Comparison of ENCODE assay signal across 17 cellular contexts in the genomic region with DNA sequence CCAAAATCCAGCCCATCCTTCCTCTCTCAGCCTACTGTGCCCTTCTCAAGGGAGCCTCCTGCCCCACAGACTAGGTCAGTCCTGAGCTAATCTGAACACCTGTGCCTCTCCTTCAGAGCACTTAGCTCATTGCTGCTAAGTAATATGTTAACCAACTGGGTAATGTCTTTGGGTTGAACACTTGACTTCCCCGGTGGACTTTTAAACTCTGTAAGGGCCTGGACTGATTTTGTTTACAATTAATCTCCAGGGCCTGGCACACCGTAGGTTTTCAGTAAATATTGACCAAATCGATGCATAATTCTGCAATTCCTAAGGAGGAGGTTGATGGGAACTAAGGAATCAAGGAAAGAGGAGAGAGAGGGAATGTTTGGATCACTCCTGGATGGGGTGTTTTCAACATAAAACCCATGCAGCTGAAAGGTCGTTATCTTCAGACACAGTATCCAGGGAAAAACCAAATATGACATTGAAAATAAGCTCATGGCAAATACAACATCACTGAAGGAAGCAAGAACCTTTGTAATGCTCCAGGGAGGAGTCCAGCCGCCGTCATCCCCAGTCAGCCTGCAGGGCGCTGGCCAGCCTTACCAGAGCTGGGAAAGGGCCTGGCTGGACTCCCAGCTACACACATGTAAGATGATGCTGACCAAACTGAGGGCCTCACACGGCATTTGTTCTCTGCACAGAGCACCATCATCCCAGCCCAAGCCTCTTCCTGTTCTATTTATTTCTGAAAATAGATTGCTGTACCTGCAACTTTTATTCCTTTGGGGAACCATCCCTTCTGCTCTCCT.
DNase-seq lines count a peak whose midpoint lies in the region; ATAC-seq and TF ChIP-seq lines count a peak whose summit lies in the region.
"Had no signal": no experiment of that assay in that cellular context is flagged by ENCODE, and none has a peak within 500 bp of the region (broad histone marks: within the 10 kb centered on the region; RNA-seq: fewer than 3 reads in every experiment).

No MANE protein-coding gene starts in this region.

- no peak overlapping the region for H3K27ac ChIP-seq in heart left ventricle
- H3K27ac ChIP-seq: PC-9, uterus had no signal

- ATAC-seq in heart left ventricle, result peak; percentile 76 to 91 (median 87)
- no peak for ATAC-seq in GM19035 (IDR thresholded peaks at IDR 0.05; ENCODE audit: unreplicated experiment)
- no peak for ATAC-seq in activated T-cell treated with anti-CD3 and anti-CD28 coated beads, Interleukin-2, amount 50 U/mL, for 72 hours (replicated peaks in 1 of 2)
- ATAC-seq: stimulated activated memory B cell treated with anti-CD40 and anti-IgM and Interleukin-4, amounts not matched to agents 10 μg/mL and 1 μg/mL and 100 μg/mL, for 72 hours had no signal

- WGBS in heart left ventricle, 4 donors, result 49 to 59% (median 50%) methylated on average over 8 of the region's 8 CpGs

- H3K4me1 Mint-ChIP-seq in HFFc6 (ENCODE audit: low read depth), result no peaks in the 10 kb centered on the region
- H3K4me1 Mint-ChIP-seq in activated T-cell treated with anti-CD3 and anti-CD28 coated beads, Interleukin-2, amount 50 U/mL, for 72 hours (ENCODE audit: low read depth), result peaks cover 4% of the 10 kb centered on the region
- H3K4me1 Mint-ChIP-seq: stimulated activated memory B cell treated with anti-CD40 and anti-IgM and Interleukin-4, amounts not matched to agents 10 μg/mL and 1 μg/mL and 100 μg/mL, for 72 hours had no signal

- TF ChIP-seq POLR2A in heart left ventricle (IDR thresholded peaks at IDR 0.05) (no peak), erythroblast (IDR thresholded peaks at IDR 0.05; ENCODE audit: low read length) (no peak)

- in situ Hi-C loops in astrocyte of the cerebellum (cut with HindIII; ENCODE audit: low sequenced_read_pairs), result no loop called here

- TF ChIP-seq CTCF in HFFc6 (IDR thresholded peaks at IDR 0.05), result no peak
- TF ChIP-seq CTCF in astrocyte of the cerebellum (IDR thresholded peaks at IDR 0.05; ENCODE audit: low read depth, low read length, missing control alignments), result no peak
- no peak for TF ChIP-seq CTCF in heart left ventricle (IDR thresholded peaks at IDR 0.05)

- peaks cover 0 to 3% (median 0%) of the 10 kb centered on the region in 9 donors for H3K27me3 ChIP-seq in heart left ventricle
- H3K27me3 ChIP-seq: uterus had no signal

- no peaks in the 10 kb centered on the region for H3K4me1 ChIP-seq in heart left ventricle
- H3K4me1 ChIP-seq: uterus had no signal

- no peak overlapping the region for H3K4me3 Mint-ChIP-seq in HFFc6
- no peak overlapping the region for H3K4me3 Mint-ChIP-seq in activated T-cell treated with anti-CD3 and anti-CD28 coated beads, Interleukin-2, amount 50 U/mL, for 72 hours
- H3K4me3 Mint-ChIP-seq: activated naive CD8-positive, alpha-beta T cell; stimulated activated memory B cell treated with anti-CD40 and anti-IgM and Interleukin-4, amounts not matched to agents 10 μg/mL and 1 μg/mL and 100 μg/mL, for 72 hours had no signal

- no peaks in the 10 kb centered on the region for H3K36me3 Mint-ChIP-seq in HFFc6 (ENCODE audit: low read depth)
- H3K36me3 Mint-ChIP-seq in activated T-cell treated with anti-CD3 and anti-CD28 coated beads, Interleukin-2, amount 50 U/mL, for 72 hours (ENCODE audit: insufficient read depth in 2 of 2), result no peaks in the 10 kb centered on the region
- H3K36me3 Mint-ChIP-seq: activated naive CD8-positive, alpha-beta T cell; stimulated activated memory B cell treated with anti-CD40 and anti-IgM and Interleukin-4, amounts not matched to agents 10 μg/mL and 1 μg/mL and 100 μg/mL, for 72 hours had no signal

- H3K27ac Mint-ChIP-seq in HFFc6, result no peak overlapping the region
- no peak overlapping the region for H3K27ac Mint-ChIP-seq in activated T-cell treated with anti-CD3 and anti-CD28 coated beads, Interleukin-2, amount 50 U/mL, for 72 hours
- H3K27ac Mint-ChIP-seq: activated naive CD8-positive, alpha-beta T cell; stimulated activated memory B cell treated with anti-CD40 and anti-IgM and Interleukin-4, amounts not matched to agents 10 μg/mL and 1 μg/mL and 100 μg/mL, for 72 hours had no signal

- intact Hi-C loops in heart left ventricle (cut with DNase I), result no loop called here
- intact Hi-C loops in posterior vena cava (cut with DNase I), result loop anchor here in 1 of 2 donors (5.0 kb wide), 1 partner anchor 70 kb away; no protein-coding TSS in a partner anchor

- H3K36me3 ChIP-seq in heart left ventricle, result no peaks in the 10 kb centered on the region
- H3K36me3 ChIP-seq: uterus had no signal

- no peaks in the 10 kb centered on the region for H3K9me3 Mint-ChIP-seq in HFFc6
- no peaks in the 10 kb centered on the region for H3K9me3 Mint-ChIP-seq in activated T-cell treated with anti-CD3 and anti-CD28 coated beads, Interleukin-2, amount 50 U/mL, for 72 hours
- H3K9me3 Mint-ChIP-seq: stimulated activated memory B cell treated with anti-CD40 and anti-IgM and Interleukin-4, amounts not matched to agents 10 μg/mL and 1 μg/mL and 100 μg/mL, for 72 hours had no signal

- peaks cover 37% of the 10 kb centered on the region for H3K27me3 Mint-ChIP-seq in HFFc6 (ENCODE audit: insufficient read depth)
- peaks cover 25% of the 10 kb centered on the region for H3K27me3 Mint-ChIP-seq in activated T-cell treated with anti-CD3 and anti-CD28 coated beads, Interleukin-2, amount 50 U/mL, for 72 hours (ENCODE audit: low read depth)

- peak; percentile 17 for DNase-seq in HFFc6
- DNase-seq in astrocyte of the cerebellum (ENCODE audit: low read depth), result peak; percentile 12
- DNase-seq in heart left ventricle, result peak; percentile 33 to 78 (median 69)
- peak; percentile 92 for DNase-seq in posterior vena cava (ENCODE audit: low spot score)
- DNase-seq in amniotic stem cell (lab: John Stamatoyannopoulos, UW), result no peak
- DNase-seq in erythroblast (lab: John Stamatoyannopoulos, UW), result no peak
- no peak for DNase-seq in activated T-cell treated with anti-CD3 and anti-CD28 coated beads, Interleukin-2, amount 50 U/mL, for 72 hours
- DNase-seq: activated CD4-positive, CD25-positive, alpha-beta regulatory T cell treated with anti-CD3 and anti-CD28 coated beads, Interleukin-2, amount 50 U/mL, for 72 hours; activated CD8-positive, alpha-beta memory T cell treated with anti-CD3 and anti-CD28 coated beads, Interleukin-2, amount 50 U/mL, for 48 hours; cortex of kidney; foreskin melanocyte; islet precursor cell; PC-9; uterus had no signal

- H3K9me3 ChIP-seq in heart left ventricle, result no peaks in the 10 kb centered on the region
- H3K9me3 ChIP-seq: uterus had no signal

- H3K4me3 ChIP-seq in astrocyte of the cerebellum (ENCODE audit: low read depth, low read length), result no peak overlapping the region
- H3K4me3 ChIP-seq in heart left ventricle, result no peak overlapping the region
- H3K4me3 ChIP-seq: PC-9, uterus had no signal

Comparison
In these comparisons a context has a peak if more than half of its experiments do, and no peak if none do; other contexts are left out.
1. DNase-seq: peak in HFFc6 (single experiment), astrocyte of the cerebellum (single experiment), heart left ventricle (5 of 5) and posterior vena cava (single experiment); none in amniotic stem cell (single experiment), erythroblast (0 of 2) and activated T-cell treated with anti-CD3 and anti-CD28 coated beads, Interleukin-2, amount 50 U/mL, for 72 hours (0 of 2).
2. ATAC-seq: peak in heart left ventricle (4 of 4); none in GM19035 (single experiment) and activated T-cell treated with anti-CD3 and anti-CD28 coated beads, Interleukin-2, amount 50 U/mL, for 72 hours (0 of 2).